ENCODE assay signal across 8 cellular contexts in genomic region chr1:16218014-16218673, GRCh38. TPM values are rescaled to one million over a fixed set of nuclear protein-coding genes. Genes with fewer than 3 reads are reported as not detected.
DNase-seq lines count a peak whose midpoint lies in the region; ATAC-seq and TF ChIP-seq lines count a peak whose summit lies in the region.

No MANE protein-coding gene starts in this region.

- H3K9me3 ChIP-seq in vagina: no peaks in the 10 kb centered on the region

- no peaks in the 10 kb centered on the region for H3K36me3 ChIP-seq in vagina

- H3K27ac ChIP-seq in vagina: peak overlapping the region; percentile 81

- no peaks in the 10 kb centered on the region for H3K27me3 ChIP-seq in vagina

- no peak for TF ChIP-seq POLR2A in vagina (IDR thresholded peaks at IDR 0.05)

- H3K27me3 Mint-ChIP-seq in dendritic cell treated with granulocyte-macrophage colony-stimulating factor and Interleukin-4, amounts not matched to agents 40 ng/mL and 50 ng/mL, for 4 days: peaks cover 20% of the 10 kb centered on the region
- peaks cover 4 to 9% of the 10 kb centered on the region in 2 donors for H3K27me3 Mint-ChIP-seq in natural killer cell treated with Interleukin-12 subunit alpha and Interleukin-12 subunit beta and Interleukin-15 and Interleukin-18, amount 100 ng/mL, for 72 hours

- no peaks in the 10 kb centered on the region for H3K9me3 Mint-ChIP-seq in dendritic cell treated with granulocyte-macrophage colony-stimulating factor and Interleukin-4, amounts not matched to agents 40 ng/mL and 50 ng/mL, for 4 days
- H3K9me3 Mint-ChIP-seq in natural killer cell treated with Interleukin-12 subunit alpha and Interleukin-12 subunit beta and Interleukin-15 and Interleukin-18, amount 100 ng/mL, for 72 hours: no peaks in the 10 kb centered on the region

- peaks cover 32% of the 10 kb centered on the region for H3K4me1 Mint-ChIP-seq in dendritic cell treated with granulocyte-macrophage colony-stimulating factor and Interleukin-4, amounts not matched to agents 40 ng/mL and 50 ng/mL, for 4 days (ENCODE audit: low read depth)
- peaks cover 13 to 15% of the 10 kb centered on the region in 2 donors for H3K4me1 Mint-ChIP-seq in natural killer cell treated with Interleukin-12 subunit alpha and Interleukin-12 subunit beta and Interleukin-15 and Interleukin-18, amount 100 ng/mL, for 72 hours (ENCODE audit: low read depth in 2 of 2)

- H3K4me1 ChIP-seq in vagina: peaks cover 19% of the 10 kb centered on the region

- ATAC-seq in Right ventricle myocardium inferior (no peak), Right ventricle myocardium superior (ENCODE audit: poor library complexity) (no peak)
- ATAC-seq in natural killer cell treated with Interleukin-12 subunit alpha and Interleukin-12 subunit beta and Interleukin-15 and Interleukin-18, amount 100 ng/mL, for 72 hours: no peak

- intact Hi-C loops in Right ventricle myocardium inferior (cut with DNase I) (no loop called here), Right ventricle myocardium superior (cut with DNase I) (no loop called here), vagina (cut with DNase I) (no loop called here)
- intact Hi-C loops in dendritic cell treated with granulocyte-macrophage colony-stimulating factor and Interleukin-4, amounts not matched to agents 40 ng/mL and 50 ng/mL, for 4 days (cut with micrococcal nuclease): no loop called here

- no peak overlapping the region for H3K4me3 Mint-ChIP-seq in dendritic cell treated with granulocyte-macrophage colony-stimulating factor and Interleukin-4, amounts not matched to agents 40 ng/mL and 50 ng/mL, for 4 days
- peak overlapping the region; percentile 2 for H3K4me3 Mint-ChIP-seq in natural killer cell treated with Interleukin-12 subunit alpha and Interleukin-12 subunit beta and Interleukin-15 and Interleukin-18, amount 100 ng/mL, for 72 hours

- H3K4me3 ChIP-seq in vagina: peak overlapping the region; percentile 55 to 60

- H3K27ac Mint-ChIP-seq in dendritic cell treated with granulocyte-macrophage colony-stimulating factor and Interleukin-4, amounts not matched to agents 40 ng/mL and 50 ng/mL, for 4 days: peak overlapping the region; percentile 83
- no peak overlapping the region for H3K27ac Mint-ChIP-seq in natural killer cell treated with Interleukin-12 subunit alpha and Interleukin-12 subunit beta and Interleukin-15 and Interleukin-18, amount 100 ng/mL, for 72 hours

- H3K36me3 Mint-ChIP-seq in dendritic cell treated with granulocyte-macrophage colony-stimulating factor and Interleukin-4, amounts not matched to agents 40 ng/mL and 50 ng/mL, for 4 days (ENCODE audit: low read depth): no peaks in the 10 kb centered on the region
- no peaks in the 10 kb centered on the region for H3K36me3 Mint-ChIP-seq in natural killer cell treated with Interleukin-12 subunit alpha and Interleukin-12 subunit beta and Interleukin-15 and Interleukin-18, amount 100 ng/mL, for 72 hours

- no peak for TF ChIP-seq CTCF in vagina (IDR thresholded peaks at IDR 0.05)

- DNase-seq in Right ventricle myocardium inferior (ENCODE audit: missing footprints) (peak; percentile 63), Right ventricle myocardium superior (no peak), vagina (ENCODE audit: extremely low spot score in 2 of 2) (no peak), NCI-H69 (lab: John Stamatoyannopoulos, UW) (no peak), NCI-H524 treated with DMSO at 0.1 percent for 48 hours (lab: John Stamatoyannopoulos, UW) (no peak), SK-N-DZ (ENCODE audit: low spot score) (no peak)
- no peak for DNase-seq in natural killer cell treated with Interleukin-12 subunit alpha and Interleukin-12 subunit beta and Interleukin-15 and Interleukin-18, amount 100 ng/mL, for 72 hours (ENCODE audit: low spot score)

RNA-seq across cellular contexts. Expression of gene ARHGEF19, which starts 5.7 kb away (rescaled TPM):
- 2.8 TPM for total RNA-seq in Right ventricle myocardium inferior
- total RNA-seq in Right ventricle myocardium superior: 1.8 TPM
- 10 to 100 TPM; 13.0 to 14.0 TPM for total RNA-seq in natural killer cell treated with Interleukin-12 subunit alpha and Interleukin-12 subunit beta and Interleukin-15 and Interleukin-18, amount 100 ng/mL, for 72 hours
- 19.4 TPM for total RNA-seq in vagina
- polyA plus RNA-seq in SK-N-DZ (2014; cell fraction: cytosol; rRNA removed): 9.4 and 19.9 TPM in 2 replicates
- 41.7 and 43.1 TPM in 2 replicates for polyA plus RNA-seq in SK-N-DZ (2014; cell fraction: nucleus; rRNA removed)

RNA-seq across cellular contexts. Expression of gene CPLANE2, which starts 18.8 kb away (rescaled TPM):
- total RNA-seq in Right ventricle myocardium inferior (11.8 TPM), Right ventricle myocardium superior (10.1 TPM), vagina (1.2 TPM)
- 1 to 10 TPM; 3.2 to 3.8 TPM for total RNA-seq in natural killer cell treated with Interleukin-12 subunit alpha and Interleukin-12 subunit beta and Interleukin-15 and Interleukin-18, amount 100 ng/mL, for 72 hours
- polyA plus RNA-seq in SK-N-DZ (2014; cell fraction: cytosol; rRNA removed): 2.0 and 2.8 TPM in 2 replicates
- polyA plus RNA-seq in SK-N-DZ (2014; cell fraction: nucleus; rRNA removed): 1.5 and 2.3 TPM in 2 replicates
